1 cellular context compared by ENCODE assay signal in the genomic region with DNA sequence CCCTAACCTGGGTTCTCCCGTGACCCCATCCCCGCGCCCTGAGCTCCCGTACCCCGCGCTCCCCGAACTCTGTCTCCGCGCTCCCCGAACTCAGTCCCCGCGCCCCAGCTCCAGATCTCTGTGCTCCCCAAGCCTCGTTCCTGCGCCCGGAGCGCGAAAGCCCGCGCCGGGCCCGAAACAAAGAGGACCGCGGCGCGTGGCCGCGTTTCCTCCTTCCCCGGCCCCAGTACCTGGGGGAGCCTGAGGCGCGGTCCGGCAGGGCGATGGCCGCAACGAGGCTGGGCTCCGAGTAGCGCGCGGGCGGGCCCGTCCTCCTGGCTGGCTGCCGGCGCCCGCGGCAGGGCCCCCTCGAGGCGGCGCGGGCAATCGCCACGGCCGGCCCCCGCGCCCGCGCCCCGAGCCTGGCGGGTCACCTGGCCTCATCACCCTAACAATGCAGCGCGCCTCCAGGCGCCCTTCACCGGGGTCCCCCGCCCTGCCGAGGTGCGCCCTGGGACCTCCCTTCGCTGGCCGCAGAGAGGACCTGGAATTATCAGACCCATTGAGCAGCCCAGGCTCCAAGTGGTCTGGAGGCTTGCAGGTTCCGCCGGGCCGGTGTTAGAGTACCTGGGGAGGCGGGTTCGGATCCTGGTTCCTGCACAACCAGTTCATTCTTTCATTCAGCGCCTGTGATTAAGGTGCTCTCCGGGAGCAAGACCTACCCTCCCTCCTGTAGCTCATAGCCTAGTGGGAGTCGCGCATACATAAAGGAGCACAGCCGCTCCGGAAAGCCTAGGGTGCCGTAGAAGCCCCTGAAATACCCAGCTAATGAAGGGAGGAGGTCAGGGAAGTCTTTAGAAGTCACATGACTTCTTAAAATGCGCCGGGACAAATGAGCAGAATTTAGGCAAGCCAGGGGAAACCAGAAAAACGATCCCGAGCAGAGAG.
TF ChIP-seq lines count a peak whose summit lies in the region.

TSS of gene TNS3 (minus strand) at position 291 of the 927 bp plus-strand sequence. CDS start 142,475 bp downstream, outside the sequence.

TF ChIP-seq in HepG2, 621 proteins besides CTCF, POLR2A, EP300 and RAD21 (continued from another document and continues in another):
- TF ChIP-seq NFYB (CRISPR knock-in tag; IDR thresholded peaks at IDR 0.05) = no peak
- TF ChIP-seq PBX2 (CRISPR knock-in tag; IDR thresholded peaks at IDR 0.05) = no peak
- TF ChIP-seq ZNF709 (CRISPR knock-in tag; IDR thresholded peaks at IDR 0.05) = 0 out of 2 replicates have a peak, but pooled peaks have one; percentile 30
- TF ChIP-seq FLYWCH1 (CRISPR knock-in tag; IDR thresholded peaks at IDR 0.05) = no peak
- TF ChIP-seq ZNF781 (CRISPR knock-in tag; IDR thresholded peaks at IDR 0.05; ENCODE audit: borderline replicate concordance, not compliant biosample characterization) = no peak
- no peak for TF ChIP-seq ZSCAN22 (CRISPR knock-in tag; IDR thresholded peaks at IDR 0.05)
- 0 out of 2 replicates have a peak, but pooled peaks have one; percentile 46 for TF ChIP-seq ZNF547 (CRISPR knock-in tag; IDR thresholded peaks at IDR 0.05)
- TF ChIP-seq ATF3 (CRISPR knock-in tag; IDR thresholded peaks at IDR 0.05) = no peak
- TF ChIP-seq, protein P1, sequence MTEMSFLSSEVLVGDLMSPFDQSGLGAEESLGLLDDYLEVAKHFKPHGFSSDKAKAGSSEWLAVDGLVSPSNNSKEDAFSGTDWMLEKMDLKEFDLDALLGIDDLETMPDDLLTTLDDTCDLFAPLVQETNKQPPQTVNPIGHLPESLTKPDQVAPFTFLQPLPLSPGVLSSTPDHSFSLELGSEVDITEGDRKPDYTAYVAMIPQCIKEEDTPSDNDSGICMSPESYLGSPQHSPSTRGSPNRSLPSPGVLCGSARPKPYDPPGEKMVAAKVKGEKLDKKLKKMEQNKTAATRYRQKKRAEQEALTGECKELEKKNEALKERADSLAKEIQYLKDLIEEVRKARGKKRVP (CRISPR knock-in tag; IDR thresholded peaks at IDR 0.05) = no peak
- no peak for TF ChIP-seq SOX6 (IDR thresholded peaks at IDR 0.05)
- TF ChIP-seq SOX6 (CRISPR knock-in tag; IDR thresholded peaks at IDR 0.05) = no peak
- TF ChIP-seq ZNF563 (CRISPR knock-in tag; IDR thresholded peaks at IDR 0.05) = peak; percentile 6; the same call in 1 of the 2 replicates
- no peak for TF ChIP-seq ZNF260 (CRISPR knock-in tag; IDR thresholded peaks at IDR 0.05; ENCODE audit: borderline replicate concordance, low read depth)
- TF ChIP-seq ZSCAN25 (CRISPR knock-in tag; IDR thresholded peaks at IDR 0.05) = no peak
- TF ChIP-seq ZNF660 (CRISPR knock-in tag; IDR thresholded peaks at IDR 0.05; ENCODE audit: borderline replicate concordance, low read depth) = no peak
- no peak for TF ChIP-seq ZNF160 (CRISPR knock-in tag; IDR thresholded peaks at IDR 0.05)
- TF ChIP-seq CENPX (CRISPR knock-in tag; IDR thresholded peaks at IDR 0.05) = no peak
- peak; percentile 91 for TF ChIP-seq RBFOX2 (IDR thresholded peaks at IDR 0.05; ENCODE audit: low read depth, low read length)
- no peak for TF ChIP-seq ZFP37 (CRISPR knock-in tag; IDR thresholded peaks at IDR 0.05; ENCODE audit: borderline replicate concordance)
- TF ChIP-seq, protein P2, sequence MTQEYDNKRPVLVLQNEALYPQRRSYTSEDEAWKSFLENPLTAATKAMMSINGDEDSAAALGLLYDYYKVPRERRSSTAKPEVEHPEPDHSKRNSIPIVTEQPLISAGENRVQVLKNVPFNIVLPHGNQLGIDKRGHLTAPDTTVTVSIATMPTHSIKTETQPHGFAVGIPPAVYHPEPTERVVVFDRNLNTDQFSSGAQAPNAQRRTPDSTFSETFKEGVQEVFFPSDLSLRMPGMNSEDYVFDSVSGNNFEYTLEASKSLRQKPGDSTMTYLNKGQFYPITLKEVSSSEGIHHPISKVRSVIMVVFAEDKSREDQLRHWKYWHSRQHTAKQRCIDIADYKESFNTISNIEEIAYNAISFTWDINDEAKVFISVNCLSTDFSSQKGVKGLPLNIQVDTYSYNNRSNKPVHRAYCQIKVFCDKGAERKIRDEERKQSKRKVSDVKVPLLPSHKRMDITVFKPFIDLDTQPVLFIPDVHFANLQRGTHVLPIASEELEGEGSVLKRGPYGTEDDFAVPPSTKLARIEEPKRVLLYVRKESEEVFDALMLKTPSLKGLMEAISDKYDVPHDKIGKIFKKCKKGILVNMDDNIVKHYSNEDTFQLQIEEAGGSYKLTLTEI (CRISPR knock-in tag; conservative IDR thresholded peaks at IDR 0.05) = no peak
- peak; percentile 73 for TF ChIP-seq MYC (CRISPR knock-in tag; IDR thresholded peaks at IDR 0.05; ENCODE audit: borderline replicate concordance)
- no peak for TF ChIP-seq FOXP4 (CRISPR knock-in tag; IDR thresholded peaks at IDR 0.05)
- TF ChIP-seq KLF12 (CRISPR knock-in tag; IDR thresholded peaks at IDR 0.05; ENCODE audit: borderline replicate concordance) = 0 out of 2 replicates have a peak, but pooled peaks have one; percentile 38
- no peak for TF ChIP-seq SNRNP70 (IDR thresholded peaks at IDR 0.05; ENCODE audit: low read depth, low read length)
- no peak for TF ChIP-seq NFYC (CRISPR knock-in tag; IDR thresholded peaks at IDR 0.05)
- peak; percentile 43; the same call in 1 of the 2 replicates for TF ChIP-seq NR2C2 (CRISPR knock-in tag; IDR thresholded peaks at IDR 0.05; ENCODE audit: borderline replicate concordance)
- no peak for TF ChIP-seq FOXK2 (IDR thresholded peaks at IDR 0.05)
- no peak for TF ChIP-seq TBP (CRISPR knock-in tag; IDR thresholded peaks at IDR 0.05)
- TF ChIP-seq SETDB1 (CRISPR knock-in tag; IDR thresholded peaks at IDR 0.05; ENCODE audit: borderline replicate concordance) = no peak
- TF ChIP-seq, protein P3, sequence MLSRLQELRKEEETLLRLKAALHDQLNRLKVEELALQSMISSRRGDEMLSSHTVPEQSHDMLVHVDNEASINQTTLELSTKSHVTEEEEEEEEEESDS (CRISPR knock-in tag; IDR thresholded peaks at IDR 0.05; ENCODE audit: borderline replicate concordance) = no peak
- TF ChIP-seq KDM5B (CRISPR knock-in tag; IDR thresholded peaks at IDR 0.05; ENCODE audit: borderline replicate concordance) = no peak
- peak; percentile 73 for TF ChIP-seq ZNF574 (CRISPR knock-in tag; IDR thresholded peaks at IDR 0.05)
- no peak for TF ChIP-seq ISX (CRISPR knock-in tag; conservative IDR thresholded peaks at IDR 0.05)
- TF ChIP-seq ETV5 (CRISPR knock-in tag; IDR thresholded peaks at IDR 0.05; ENCODE audit: borderline replicate concordance) = no peak
- peak; percentile 8 for TF ChIP-seq STAG1 (CRISPR knock-in tag; IDR thresholded peaks at IDR 0.05)
- TF ChIP-seq ZNF891 (CRISPR knock-in tag; IDR thresholded peaks at IDR 0.05) = 0 out of 2 replicates have a peak, but pooled peaks have one; percentile 12
- no peak for TF ChIP-seq SP2 (CRISPR knock-in tag; IDR thresholded peaks at IDR 0.05)
- TF ChIP-seq NFATC3 (CRISPR knock-in tag; IDR thresholded peaks at IDR 0.05) = no peak; the same call in 1 of the 2 replicates
- no peak for TF ChIP-seq RFXANK (CRISPR knock-in tag; IDR thresholded peaks at IDR 0.05)
- TF ChIP-seq ZNF513 (CRISPR knock-in tag; conservative IDR thresholded peaks at IDR 0.05) = no peak
- no peak for TF ChIP-seq ZNF17 (CRISPR knock-in tag; IDR thresholded peaks at IDR 0.05)
- no peak for TF ChIP-seq HDAC2 (CRISPR knock-in tag; IDR thresholded peaks at IDR 0.05)
- TF ChIP-seq, protein P4, sequence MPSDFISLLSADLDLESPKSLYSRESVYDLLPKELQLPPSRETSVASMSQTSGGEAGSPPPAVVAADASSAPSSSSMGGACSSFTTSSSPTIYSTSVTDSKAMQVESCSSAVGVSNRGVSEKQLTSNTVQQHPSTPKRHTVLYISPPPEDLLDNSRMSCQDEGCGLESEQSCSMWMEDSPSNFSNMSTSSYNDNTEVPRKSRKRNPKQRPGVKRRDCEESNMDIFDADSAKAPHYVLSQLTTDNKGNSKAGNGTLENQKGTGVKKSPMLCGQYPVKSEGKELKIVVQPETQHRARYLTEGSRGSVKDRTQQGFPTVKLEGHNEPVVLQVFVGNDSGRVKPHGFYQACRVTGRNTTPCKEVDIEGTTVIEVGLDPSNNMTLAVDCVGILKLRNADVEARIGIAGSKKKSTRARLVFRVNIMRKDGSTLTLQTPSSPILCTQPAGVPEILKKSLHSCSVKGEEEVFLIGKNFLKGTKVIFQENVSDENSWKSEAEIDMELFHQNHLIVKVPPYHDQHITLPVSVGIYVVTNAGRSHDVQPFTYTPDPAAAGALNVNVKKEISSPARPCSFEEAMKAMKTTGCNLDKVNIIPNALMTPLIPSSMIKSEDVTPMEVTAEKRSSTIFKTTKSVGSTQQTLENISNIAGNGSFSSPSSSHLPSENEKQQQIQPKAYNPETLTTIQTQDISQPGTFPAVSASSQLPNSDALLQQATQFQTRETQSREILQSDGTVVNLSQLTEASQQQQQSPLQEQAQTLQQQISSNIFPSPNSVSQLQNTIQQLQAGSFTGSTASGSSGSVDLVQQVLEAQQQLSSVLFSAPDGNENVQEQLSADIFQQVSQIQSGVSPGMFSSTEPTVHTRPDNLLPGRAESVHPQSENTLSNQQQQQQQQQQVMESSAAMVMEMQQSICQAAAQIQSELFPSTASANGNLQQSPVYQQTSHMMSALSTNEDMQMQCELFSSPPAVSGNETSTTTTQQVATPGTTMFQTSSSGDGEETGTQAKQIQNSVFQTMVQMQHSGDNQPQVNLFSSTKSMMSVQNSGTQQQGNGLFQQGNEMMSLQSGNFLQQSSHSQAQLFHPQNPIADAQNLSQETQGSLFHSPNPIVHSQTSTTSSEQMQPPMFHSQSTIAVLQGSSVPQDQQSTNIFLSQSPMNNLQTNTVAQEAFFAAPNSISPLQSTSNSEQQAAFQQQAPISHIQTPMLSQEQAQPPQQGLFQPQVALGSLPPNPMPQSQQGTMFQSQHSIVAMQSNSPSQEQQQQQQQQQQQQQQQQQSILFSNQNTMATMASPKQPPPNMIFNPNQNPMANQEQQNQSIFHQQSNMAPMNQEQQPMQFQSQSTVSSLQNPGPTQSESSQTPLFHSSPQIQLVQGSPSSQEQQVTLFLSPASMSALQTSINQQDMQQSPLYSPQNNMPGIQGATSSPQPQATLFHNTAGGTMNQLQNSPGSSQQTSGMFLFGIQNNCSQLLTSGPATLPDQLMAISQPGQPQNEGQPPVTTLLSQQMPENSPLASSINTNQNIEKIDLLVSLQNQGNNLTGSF (CRISPR knock-in tag; IDR thresholded peaks at IDR 0.05) = no peak
- peak; percentile 51; the same call in 1 of the 2 replicates for TF ChIP-seq ZBTB7B (CRISPR knock-in tag; IDR thresholded peaks at IDR 0.05)
- TF ChIP-seq XBP1 (CRISPR knock-in tag; IDR thresholded peaks at IDR 0.05) = no peak
- TF ChIP-seq ZKSCAN5 (CRISPR knock-in tag; IDR thresholded peaks at IDR 0.05) = no peak
- TF ChIP-seq ZNF703 (CRISPR knock-in tag; IDR thresholded peaks at IDR 0.05; ENCODE audit: borderline replicate concordance) = no peak
- TF ChIP-seq ZNF768 (CRISPR knock-in tag; IDR thresholded peaks at IDR 0.05) = no peak
- no peak for TF ChIP-seq KMT2B (CRISPR knock-in tag; IDR thresholded peaks at IDR 0.05)
- no peak for TF ChIP-seq PCBP2 (optimal IDR thresholded peaks at IDR 0.05; ENCODE audit: low read depth, low read length, poor library complexity, severe bottlenecking)
